In the genomic region with DNA sequence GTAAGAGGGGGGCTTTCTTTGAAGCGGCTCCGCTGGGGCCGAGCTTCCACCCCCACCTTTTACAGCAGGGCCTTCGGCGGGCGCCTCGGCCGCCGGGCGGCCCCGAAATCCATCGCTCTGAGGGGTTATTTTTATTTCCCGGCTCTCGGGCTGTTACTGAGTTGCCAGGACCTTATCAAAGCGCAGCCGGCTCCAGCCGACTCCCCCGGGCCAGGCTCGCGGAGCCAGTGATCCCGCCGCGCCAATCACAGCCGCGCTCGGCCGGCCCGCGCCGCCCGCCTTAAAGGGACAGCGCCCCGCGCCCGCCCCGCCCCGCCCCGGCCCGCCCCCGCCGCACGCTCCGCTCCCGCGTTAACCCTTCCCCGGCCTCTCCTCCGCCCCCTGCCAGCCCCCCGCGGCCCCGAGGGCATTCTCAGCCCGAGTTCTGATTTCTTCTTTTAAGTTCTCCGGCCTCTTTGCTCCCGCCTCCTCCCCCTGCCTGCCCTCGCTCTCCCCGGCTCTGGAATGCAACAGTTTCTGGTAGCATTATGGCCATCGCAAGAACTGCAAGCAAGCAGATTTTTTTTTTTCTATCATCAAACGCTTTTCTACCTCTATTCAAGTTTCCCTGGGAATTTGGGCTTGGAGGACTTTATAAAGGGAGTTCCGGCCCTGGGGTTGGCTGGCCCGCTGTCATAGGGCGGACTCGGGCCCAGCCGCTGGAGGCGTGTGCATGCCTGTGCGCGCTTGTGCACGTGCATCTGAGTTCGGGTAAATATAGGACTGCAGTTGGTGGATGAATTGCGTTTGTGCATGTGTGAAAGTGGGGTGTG, we compare ENCODE assay signal across 8 cellular contexts. TPM values are rescaled to one million over a fixed set of nuclear protein-coding genes. Genes with fewer than 3 reads are reported as not detected.
DNase-seq lines count a peak whose midpoint lies in the region; ATAC-seq lines count a peak whose summit lies in the region.

A gene with protein sequence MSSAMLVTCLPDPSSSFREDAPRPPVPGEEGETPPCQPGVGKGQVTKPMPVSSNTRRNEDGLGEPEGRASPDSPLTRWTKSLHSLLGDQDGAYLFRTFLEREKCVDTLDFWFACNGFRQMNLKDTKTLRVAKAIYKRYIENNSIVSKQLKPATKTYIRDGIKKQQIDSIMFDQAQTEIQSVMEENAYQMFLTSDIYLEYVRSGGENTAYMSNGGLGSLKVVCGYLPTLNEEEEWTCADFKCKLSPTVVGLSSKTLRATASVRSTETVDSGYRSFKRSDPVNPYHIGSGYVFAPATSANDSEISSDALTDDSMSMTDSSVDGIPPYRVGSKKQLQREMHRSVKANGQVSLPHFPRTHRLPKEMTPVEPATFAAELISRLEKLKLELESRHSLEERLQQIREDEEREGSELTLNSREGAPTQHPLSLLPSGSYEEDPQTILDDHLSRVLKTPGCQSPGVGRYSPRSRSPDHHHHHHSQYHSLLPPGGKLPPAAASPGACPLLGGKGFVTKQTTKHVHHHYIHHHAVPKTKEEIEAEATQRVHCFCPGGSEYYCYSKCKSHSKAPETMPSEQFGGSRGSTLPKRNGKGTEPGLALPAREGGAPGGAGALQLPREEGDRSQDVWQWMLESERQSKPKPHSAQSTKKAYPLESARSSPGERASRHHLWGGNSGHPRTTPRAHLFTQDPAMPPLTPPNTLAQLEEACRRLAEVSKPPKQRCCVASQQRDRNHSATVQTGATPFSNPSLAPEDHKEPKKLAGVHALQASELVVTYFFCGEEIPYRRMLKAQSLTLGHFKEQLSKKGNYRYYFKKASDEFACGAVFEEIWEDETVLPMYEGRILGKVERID (minus strand): TSS at position 255 of the 812 bp plus-strand sequence. CDS start 3,028 bp downstream, outside the sequence.

- no peaks in the 10 kb centered on the region for H3K27me3 ChIP-seq in right cardiac atrium (ENCODE audit: control insufficient read depth, insufficient read depth)

- H3K27ac ChIP-seq in angular gyrus (ENCODE audit: low read depth, low read length): peak within 1 kb of the TSS; percentile 62
- peak within 1 kb of the TSS; percentile 94 for H3K27ac ChIP-seq in right cardiac atrium (ENCODE audit: low read length)
- peak within 1 kb of the TSS; percentile 90 for H3K27ac ChIP-seq in urinary bladder (ENCODE audit: low read depth)

- H3K36me3 ChIP-seq in urinary bladder (ENCODE audit: insufficient read depth): no peaks in the 10 kb centered on the region

- no peaks in the 10 kb centered on the region for H3K9me3 Mint-ChIP-seq in T-helper 1 cell treated with Interleukin-12 subunit alpha and Interleukin-12 subunit beta and Interleukin-4 antibody, amounts not matched to agents 30 μg/mL and 1 μg/mL, for 36 hours

- peak within 1 kb of the TSS; percentile 100 for H3K4me3 ChIP-seq in right cardiac atrium (ENCODE audit: low read length)
- H3K4me3 ChIP-seq in urinary bladder (ENCODE audit: low read depth, low read length): peak within 1 kb of the TSS; percentile 97

- peak; percentile 100 for DNase-seq in GM03348 (ENCODE audit: low spot score)
- DNase-seq in NCI-H1048 (lab: John Stamatoyannopoulos, UW): peak; percentile 50
- peak; percentile 93 to 96 (median 96) for DNase-seq in right cardiac atrium
- DNase-seq in pulmonary artery endothelial cell (ENCODE audit: low read depth, low spot score): peak; percentile 63

- peaks cover 21% of the 10 kb centered on the region for H3K27me3 Mint-ChIP-seq in T-helper 1 cell treated with Interleukin-12 subunit alpha and Interleukin-12 subunit beta and Interleukin-4 antibody, amounts not matched to agents 30 μg/mL and 1 μg/mL, for 36 hours (ENCODE audit: low read depth)

- no peaks in the 10 kb centered on the region for H3K36me3 Mint-ChIP-seq in T-helper 1 cell treated with Interleukin-12 subunit alpha and Interleukin-12 subunit beta and Interleukin-4 antibody, amounts not matched to agents 30 μg/mL and 1 μg/mL, for 36 hours (ENCODE audit: low read depth)

- peak within 1 kb of the TSS; percentile 64 for H3K27ac Mint-ChIP-seq in T-helper 1 cell treated with Interleukin-12 subunit alpha and Interleukin-12 subunit beta and Interleukin-4 antibody, amounts not matched to agents 30 μg/mL and 1 μg/mL, for 36 hours

- peak within 1 kb of the TSS; percentile 81 for H3K4me3 Mint-ChIP-seq in T-helper 1 cell treated with Interleukin-12 subunit alpha and Interleukin-12 subunit beta and Interleukin-4 antibody, amounts not matched to agents 30 μg/mL and 1 μg/mL, for 36 hours

- no peaks in the 10 kb centered on the region for H3K9me3 ChIP-seq in right cardiac atrium (ENCODE audit: control insufficient read depth, low read length)

- ATAC-seq in HG02571 (IDR thresholded peaks at IDR 0.05; ENCODE audit: unreplicated experiment) (peak; percentile 83), right cardiac atrium (peak; percentile 88 to 90)

- peaks cover 21% of the 10 kb centered on the region for H3K4me1 Mint-ChIP-seq in T-helper 1 cell treated with Interleukin-12 subunit alpha and Interleukin-12 subunit beta and Interleukin-4 antibody, amounts not matched to agents 30 μg/mL and 1 μg/mL, for 36 hours (ENCODE audit: low read depth)

- intact Hi-C loops in right cardiac atrium (cut with DNase I): no loop called here

- peaks cover 3% of the 10 kb centered on the region for H3K4me1 ChIP-seq in right cardiac atrium (ENCODE audit: control insufficient read depth, insufficient read depth, low read length)
- no peaks in the 10 kb centered on the region for H3K4me1 ChIP-seq in urinary bladder (ENCODE audit: insufficient read depth)

- WGBS in right cardiac atrium: under 1% methylated on average over 68 of the region's 68 CpGs
- 1% methylated on average over 68 of the region's 68 CpGs for WGBS in urinary bladder

RNA-seq across cellular contexts. Expression of the gene that starts here (rescaled TPM):
- total RNA-seq in right cardiac atrium (10 to 100 TPM; 26.0 to 31.1 (median 29.0) TPM), pulmonary artery endothelial cell (2.7 and 3.6 TPM in 2 replicates), urinary bladder (23.4 TPM)
- polyA plus RNA-seq in right cardiac atrium (8.9 TPM), urinary bladder (25.4 TPM)

Comparison
In these comparisons a context has a peak if more than half of its experiments do, and no peak if none do; other contexts are left out.
1. Peak in every context shown above with its lines: DNase-seq, ATAC-seq, H3K4me3 ChIP-seq and H3K27ac ChIP-seq.
2. DNase-seq: peak in every context shown above with its lines; median percentile 100 in GM03348; 96 in right cardiac atrium; 63 in pulmonary artery endothelial cell; 50 in NCI-H1048.